In the genomic region with DNA sequence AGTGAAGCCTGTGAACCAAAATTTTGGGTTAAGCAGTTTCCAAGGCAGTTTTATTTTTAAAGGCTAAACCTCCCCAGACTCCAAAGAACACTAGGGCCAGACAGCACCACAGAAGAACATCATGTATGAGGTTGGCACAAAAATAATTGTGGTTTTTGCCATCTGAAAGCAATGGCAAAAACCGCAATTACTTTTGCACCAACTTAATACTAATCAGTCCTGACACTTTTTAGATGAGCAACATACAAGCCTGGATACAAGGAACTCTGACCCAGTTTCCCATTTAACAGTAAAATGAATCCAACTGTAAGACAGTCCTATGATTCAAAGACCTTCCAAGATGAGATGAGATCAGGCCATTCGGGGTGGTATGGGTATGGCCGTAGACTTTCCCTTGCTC, we compare ENCODE assay signal across 26 cellular contexts. TPM values are rescaled to one million over a fixed set of nuclear protein-coding genes. Genes with fewer than 3 reads are reported as not detected.
"Had no signal": no experiment of that assay in that cellular context is flagged by ENCODE, and none has a peak within 500 bp of the region (broad histone marks: within the 10 kb centered on the region; RNA-seq: fewer than 3 reads in every experiment).

No MANE protein-coding gene starts in this region.

- H3K9me3 ChIP-seq: stomach, suprapubic skin, testis, thoracic aorta, thyroid gland, tibial artery, tibial nerve, transverse colon, upper lobe of left lung, upper lobe of right lung, uterus, vagina had no signal

- H3K4me3 ChIP-seq: stomach, suprapubic skin, testis, thoracic aorta, thyroid gland, tibial artery, tibial nerve, transverse colon, upper lobe of left lung, upper lobe of right lung, uterus, vagina had no signal

- H3K27me3 ChIP-seq: stomach, suprapubic skin, testis, thyroid gland, tibial artery, tibial nerve, transverse colon, upper lobe of left lung, upper lobe of right lung, uterus, vagina had no signal

- DNase-seq: stimulated activated CD4-positive, alpha-beta T cell treated with anti-CD3 and anti-CD28 coated beads, Interleukin-2, amount 100 ng/mL, for 48 hours; stimulated activated CD4-positive, alpha-beta T cell treated with anti-CD3 and anti-CD28 coated beads, Interleukin-4, amount 100 ng/mL, for 1 hour; stimulated activated CD4-positive, alpha-beta T cell treated with anti-CD3 and anti-CD28 coated beads, Interleukin-4, amount 100 ng/mL, for 24 hours; stimulated activated CD4-positive, alpha-beta T cell treated with anti-CD3 and anti-CD28 coated beads, Interleukin-4, amount 100 ng/mL, for 4 hours; stimulated activated CD8-positive, alpha-beta memory T cell treated with anti-CD3 and anti-CD28 coated beads, Interleukin-4, amount 100 ng/mL, for 48 hours; stimulated activated naive B cell treated with anti-CD40 and anti-IgM and Interleukin-4, amounts not matched to agents 10 μg/mL and 1 μg/mL and 100 μg/mL, for 72 hours; stimulated activated naive CD4-positive, alpha-beta T cell; stimulated activated naive CD4-positive, alpha-beta T cell treated with Interleukin-2 at 50 U/mL for 16 hours; stimulated activated naive CD8-positive, alpha-beta T cell treated with anti-CD3 and anti-CD28 coated beads, Interleukin-15, amount 100 ng/mL, for 72 hours; stimulated activated naive CD8-positive, alpha-beta T cell treated with anti-CD3 and anti-CD28 coated beads, Interleukin-15, Interleukin-2, amounts not matched to agents 100 U/mL and 50 U/mL, for 24 hours; stomach; substantia nigra; testis; thyroid gland; tibial artery; transverse colon; trophoblast cell; upper lobe of left lung; upper lobe of right lung; uterus had no signal

- H3K4me1 ChIP-seq: stomach, suprapubic skin, testis, thyroid gland, tibial artery, tibial nerve, transverse colon, upper lobe of left lung, upper lobe of right lung, uterus, vagina had no signal

- H3K36me3 ChIP-seq: stomach, suprapubic skin, thoracic aorta, thyroid gland, tibial artery, tibial nerve, transverse colon, upper lobe of left lung, upper lobe of right lung, uterus, vagina had no signal

- ATAC-seq: stimulated activated memory B cell treated with anti-CD40 and anti-IgM and Interleukin-4, amounts not matched to agents 10 μg/mL and 1 μg/mL and 100 μg/mL, for 72 hours; stimulated activated naive B cell treated with anti-CD40 and anti-IgM and Interleukin-4, amounts not matched to agents 10 μg/mL and 1 μg/mL and 100 μg/mL, for 72 hours; stimulated activated naive CD8-positive, alpha-beta T cell treated with anti-CD3 and anti-CD28 coated beads, Interleukin-15, amount 100 ng/mL, for 72 hours; stimulated activated naive CD8-positive, alpha-beta T cell treated with anti-CD3 and anti-CD28 coated beads, Interleukin-15, Interleukin-2, amounts not matched to agents 100 U/mL and 50 U/mL, for 24 hours; upper lobe of right lung had no signal

- FAIRE-seq: urothelium cell line had no signal

- H3K27ac ChIP-seq: stomach, suprapubic skin, testis, thoracic aorta, thyroid gland, tibial artery, tibial nerve, transverse colon, upper lobe of left lung, upper lobe of right lung, uterus, vagina had no signal

RNA-seq across cellular contexts. Expression of gene CNIH3, which starts 46.8 kb away (rescaled TPM):
- total RNA-seq: vagina had no signal
